27 cellular contexts compared by ENCODE assay signal in genomic region chrX:107658660-107659059, GRCh38.
"Had no signal": no experiment of that assay in that cellular context is flagged by ENCODE, and none has a peak within 500 bp of the region (broad histone marks: within the 10 kb centered on the region; RNA-seq: fewer than 3 reads in every experiment).

No MANE protein-coding gene starts in this region.

- H3K27ac Mint-ChIP-seq: activated CD4-positive, alpha-beta memory T cell treated with anti-CD3 and anti-CD28 coated beads for 36 hours; activated naive CD4-positive, alpha-beta T cell treated with anti-CD3 and anti-CD28 coated beads, Interleukin-2, amount 10 ng/mL, durations not matched to agents 7 days and 5 days; activated naive CD8-positive, alpha-beta T cell treated with anti-CD3 and anti-CD28 coated beads, Interleukin-2, amount 10 ng/mL, durations not matched to agents 7 days and 5 days; activated T-cell treated with anti-CD3 and anti-CD28 coated beads, Interleukin-2, amount 50 U/mL, for 24 hours; activated T-cell treated with anti-CD3 and anti-CD28 coated beads, Interleukin-2, amount 50 U/mL, for 72 hours; brain; endodermal cell had no signal

- DNase-seq: activated CD4-positive, alpha-beta memory T cell treated with anti-CD3 and anti-CD28 coated beads for 36 hours; activated CD4-positive, alpha-beta T cell treated with anti-CD3 and anti-CD28 coated beads for 1 hour; activated CD4-positive, alpha-beta T cell treated with anti-CD3 and anti-CD28 coated beads for 4 hours; activated CD8-positive, alpha-beta memory T cell treated with anti-CD3 and anti-CD28 coated beads, Interleukin-2, amount 50 U/mL, for 48 hours; activated gamma-delta T cell; activated naive CD4-positive, alpha-beta T cell; activated naive CD4-positive, alpha-beta T cell treated with anti-CD3 and anti-CD28 coated beads, Interleukin-2, amount 10 ng/mL, durations not matched to agents 7 days and 5 days; activated naive CD8-positive, alpha-beta T cell treated with anti-CD3 and anti-CD28 coated beads, Interleukin-2, amount 10 ng/mL, durations not matched to agents 7 days and 5 days; activated T-cell treated with anti-CD3 and anti-CD28 coated beads for 4 hours; activated T-cell treated with anti-CD3 and anti-CD28 coated beads, Interleukin-2, amount 50 U/mL, for 24 hours; activated T-cell treated with anti-CD3 and anti-CD28 coated beads, Interleukin-2, amount 50 U/mL, for 72 hours; central memory CD4-positive, alpha-beta T cell; cerebellar nuclear complex; colonic mucosa; dorsolateral prefrontal cortex; effector memory CD4-positive, alpha-beta T cell; endodermal cell; esophagus squamous epithelium; foreskin melanocyte; heart right ventricle; T-helper 2 cell had no signal

- H3K27ac ChIP-seq: ascending aorta, breast epithelium, cardiac muscle cell, colonic mucosa, dorsolateral prefrontal cortex, esophagus squamous epithelium, gastroesophageal sphincter, heart right ventricle had no signal

- H3K27me3 Mint-ChIP-seq: activated CD4-positive, alpha-beta memory T cell treated with anti-CD3 and anti-CD28 coated beads for 36 hours; activated naive CD4-positive, alpha-beta T cell treated with anti-CD3 and anti-CD28 coated beads, Interleukin-2, amount 10 ng/mL, durations not matched to agents 7 days and 5 days had no signal

- H3K4me3 Mint-ChIP-seq: activated CD4-positive, alpha-beta memory T cell treated with anti-CD3 and anti-CD28 coated beads for 36 hours; activated naive CD4-positive, alpha-beta T cell treated with anti-CD3 and anti-CD28 coated beads, Interleukin-2, amount 10 ng/mL, durations not matched to agents 7 days and 5 days; activated naive CD8-positive, alpha-beta T cell treated with anti-CD3 and anti-CD28 coated beads, Interleukin-2, amount 10 ng/mL, durations not matched to agents 7 days and 5 days; activated T-cell treated with anti-CD3 and anti-CD28 coated beads, Interleukin-2, amount 50 U/mL, for 24 hours; activated T-cell treated with anti-CD3 and anti-CD28 coated beads, Interleukin-2, amount 50 U/mL, for 72 hours; brain; endodermal cell had no signal

- H3K36me3 Mint-ChIP-seq: activated CD4-positive, alpha-beta memory T cell treated with anti-CD3 and anti-CD28 coated beads for 36 hours; activated naive CD4-positive, alpha-beta T cell treated with anti-CD3 and anti-CD28 coated beads, Interleukin-2, amount 10 ng/mL, durations not matched to agents 7 days and 5 days; activated naive CD4-positive, alpha-beta T cell treated with anti-CD3 and anti-CD28 coated beads, Interleukin-2, amount 50 U/mL, for 72 hours; brain had no signal

- H3K27me3 ChIP-seq: ascending aorta, cardiac muscle cell, colonic mucosa, esophagus squamous epithelium, gastroesophageal sphincter had no signal

- H3K36me3 ChIP-seq: ascending aorta, breast epithelium, cardiac muscle cell, colonic mucosa, esophagus squamous epithelium, heart right ventricle had no signal

- H3K9me3 ChIP-seq: ascending aorta, breast epithelium, colonic mucosa, esophagus squamous epithelium, gastroesophageal sphincter, heart right ventricle had no signal

- H3K4me1 ChIP-seq: breast epithelium, colonic mucosa had no signal

- H3K9me3 Mint-ChIP-seq: activated CD4-positive, alpha-beta memory T cell treated with anti-CD3 and anti-CD28 coated beads for 36 hours; activated naive CD4-positive, alpha-beta T cell treated with anti-CD3 and anti-CD28 coated beads, Interleukin-2, amount 10 ng/mL, durations not matched to agents 7 days and 5 days; activated naive CD4-positive, alpha-beta T cell treated with anti-CD3 and anti-CD28 coated beads, Interleukin-2, amount 50 U/mL, for 72 hours; activated naive CD8-positive, alpha-beta T cell treated with anti-CD3 and anti-CD28 coated beads, Interleukin-2, amount 10 ng/mL, durations not matched to agents 7 days and 5 days; activated T-cell treated with anti-CD3 and anti-CD28 coated beads, Interleukin-2, amount 50 U/mL, for 24 hours; activated T-cell treated with anti-CD3 and anti-CD28 coated beads, Interleukin-2, amount 50 U/mL, for 72 hours; brain had no signal

- ATAC-seq: activated naive CD4-positive, alpha-beta T cell treated with anti-CD3 and anti-CD28 coated beads, Interleukin-2, amount 50 U/mL, for 72 hours; activated T-cell treated with anti-CD3 and anti-CD28 coated beads, Interleukin-2, amount 50 U/mL, for 72 hours; gastroesophageal sphincter; heart right ventricle had no signal

- H3K4me3 ChIP-seq: ascending aorta, breast epithelium, cardiac muscle cell, colonic mucosa, dorsolateral prefrontal cortex, esophagus squamous epithelium, gastroesophageal sphincter, heart right ventricle had no signal
